1 cellular context compared by ENCODE assay signal in genomic region chr1:23694371-23694770, GRCh38.
TF ChIP-seq lines count a peak whose summit lies in the region.

No MANE protein-coding gene starts in this region.

TF ChIP-seq in K562, 482 proteins besides CTCF, POLR2A, EP300 and RAD21:
- TF ChIP-seq RBFOX2 (IDR thresholded peaks at IDR 0.05; ENCODE audit: low read depth, low read length) (0 out of 2 replicates have a peak, but pooled peaks have one; percentile 12), U2AF1 (optimal IDR thresholded peaks at IDR 0.05; ENCODE audit: low read depth, low read length) (no peak), MEF2A (IDR thresholded peaks at IDR 0.05; ENCODE audit: control insufficient read depth, low read depth, low read length) (peak; percentile 68; the same call in 1 of the 2 replicates), STAT5A (IDR thresholded peaks at IDR 0.05; ENCODE audit: borderline replicate concordance, low read length) (0 out of 2 replicates have a peak, but pooled peaks have one; percentile 12)
TF ChIP-seq in K562: peak in this region for 3.
